Comparison of ENCODE assay signal across 1 cellular context in genomic region chr17:74433421-74434121, GRCh38.
TF ChIP-seq lines count a peak whose summit lies in the region.

No MANE protein-coding gene starts in this region.

TF ChIP-seq in HCT116, 20 proteins besides CTCF, POLR2A, EP300 and RAD21 (continued from another document):
- TF ChIP-seq REST (IDR thresholded peaks at IDR 0.05; ENCODE audit: low read depth) = no peak
- TF ChIP-seq TCF7L2 (IDR thresholded peaks at IDR 0.05; ENCODE audit: borderline replicate concordance, extremely low read depth, insufficient read depth, insufficient read length) = no peak
- no peak for TF ChIP-seq ZNF274 (IDR thresholded peaks at IDR 0.05; ENCODE audit: low read depth, low read length)
- no peak for TF ChIP-seq POLR2AphosphoS5 (IDR thresholded peaks at IDR 0.05; ENCODE audit: low read depth, low read length)
